Comparison of ENCODE assay signal across 19 cellular contexts in genomic region chr11:23797624-23798419, GRCh38.
A peak's percentile ranks its signal among the peaks of the same experiment; 100 is the strongest.
DNase-seq lines count a peak whose midpoint lies in the region; ATAC-seq and TF ChIP-seq lines count a peak whose summit lies in the region.
"Had no signal": no experiment of that assay in that cellular context is flagged by ENCODE, and none has a peak within 500 bp of the region (broad histone marks: within the 10 kb centered on the region; RNA-seq: fewer than 3 reads in every experiment).

No MANE protein-coding gene starts in this region.

- TF ChIP-seq POLR2A in transverse colon (IDR thresholded peaks at IDR 0.05), result no peak

- no peak overlapping the region for H3K23ac ChIP-seq in trophoblast cell (ENCODE audit: low read length)

- H3K79me2 ChIP-seq in mammary epithelial cell (ENCODE audit: insufficient read depth, low read length) (no peaks in the 10 kb centered on the region), trophoblast cell (ENCODE audit: control insufficient read depth, insufficient read depth, low read length, poor library complexity) (no peaks in the 10 kb centered on the region)

- H4K91ac ChIP-seq in trophoblast cell (ENCODE audit: low read depth, low read length), result no peak overlapping the region

- H3K4ac ChIP-seq in trophoblast cell (ENCODE audit: low read depth, low read length), result no peak overlapping the region

- 35 to 37% methylated on average over 3 of the region's 3 CpGs for WGBS in transverse colon (ENCODE audit: low coverage in 1 of 2), 2 donors
- WGBS in mammary epithelial cell (ENCODE audit: low coverage, missing lambda C conversion rate), result 2% methylated on average over 3 of the region's 3 CpGs
- no CpG with 5 or more reads among the region's 3 CpGs for WGBS in trophoblast cell (ENCODE audit: extremely low coverage, insufficient coverage, insufficient read length)

- no peak for TF ChIP-seq CTCF in VCaP (conservative IDR thresholded peaks at IDR 0.05)
- TF ChIP-seq CTCF in transverse colon (IDR thresholded peaks at IDR 0.05), result no peak
- no peak for TF ChIP-seq CTCF in mammary epithelial cell (conservative IDR thresholded peaks at IDR 0.05 in 1 of 2, IDR thresholded peaks at IDR 0.05 in 1 of 2; ENCODE audit: extremely low read depth in 1 of 2, insufficient read depth in 1 of 2, low read depth in 1 of 2, low read length in 2 of 2)
- TF ChIP-seq CTCF in progenitor cell of endocrine pancreas (IDR thresholded peaks at IDR 0.05; ENCODE audit: unreplicated experiment), result no peak

- H3K9ac ChIP-seq in mammary epithelial cell (ENCODE audit: insufficient read depth, low read length), result no peak overlapping the region
- no peak overlapping the region for H3K9ac ChIP-seq in trophoblast cell (ENCODE audit: low read length)
- H3K9ac ChIP-seq: BLaER1 had no signal

- in situ Hi-C loops in transverse colon (cut with MboI; ENCODE audit: low pct_ligation_motif_present in 1 of 4, low pct_unique_long_range_greater_than_20kb in 1 of 4, low sequenced_read_pairs in 3 of 4) (no loop called here), mammary epithelial cell (cut with MboI; ENCODE audit: low sequenced_read_pairs in 2 of 2) (no loop called here)

- H3K14ac ChIP-seq in trophoblast cell (ENCODE audit: low read length), result no peak overlapping the region

- no peak overlapping the region for H4K8ac ChIP-seq in trophoblast cell (ENCODE audit: low read depth, low read length)

- H3K4me1 ChIP-seq in transverse colon (peaks cover 0 to 21% (median 7%) of the 10 kb centered on the region in 4 donors), mammary epithelial cell (ENCODE audit: insufficient read depth, low read length) (no peaks in the 10 kb centered on the region), trophoblast cell (ENCODE audit: control insufficient read depth in 1 of 2, insufficient read depth in 2 of 2, low read length in 2 of 2) (no peaks in the 10 kb centered on the region)
- H3K4me1 ChIP-seq: BLaER1 had no signal

- no peak for TF ChIP-seq EP300 in transverse colon (IDR thresholded peaks at IDR 0.05; ENCODE audit: low read depth)

- no peak overlapping the region for H2BK120ac ChIP-seq in trophoblast cell (ENCODE audit: insufficient read depth, low read length, poor library complexity)

- H3K79me1 ChIP-seq in trophoblast cell (ENCODE audit: low read length), result no peaks in the 10 kb centered on the region

- no peak overlapping the region for H4K12ac ChIP-seq in trophoblast cell (ENCODE audit: low read depth, low read length)

- no peaks in the 10 kb centered on the region for H3K27me3 Mint-ChIP-seq in progenitor cell of endocrine pancreas
- H3K27me3 Mint-ChIP-seq: CD4-positive, alpha-beta T cell; IgD-negative memory B cell had no signal

- no peak overlapping the region for H2BK12ac ChIP-seq in trophoblast cell (ENCODE audit: low read length)

- intact Hi-C loops in transverse colon (cut with DNase I; ENCODE audit: low total_unique reads), result no loop called here
- intact Hi-C loops in mammary epithelial cell (cut with micrococcal nuclease), result no loop called here

- dilution Hi-C loops in mammary epithelial cell (cut with HindIII; ENCODE audit: low sequenced_read_pairs), result no loop called here

- no peak overlapping the region for H2AK5ac ChIP-seq in trophoblast cell (ENCODE audit: low read length)

- H3K9me3 Mint-ChIP-seq in progenitor cell of endocrine pancreas (ENCODE audit: low read depth), result no peaks in the 10 kb centered on the region

- no TSS peak for BruUV-seq in mammary epithelial cell (replicated peaks; lab: Mats Ljungman, UMichigan)

- no peak overlapping the region for H3K4me3 Mint-ChIP-seq in progenitor cell of endocrine pancreas (ENCODE audit: low read depth)
- H3K4me3 Mint-ChIP-seq: CD4-positive, alpha-beta T cell; IgD-negative memory B cell had no signal

- H3K27me3 ChIP-seq in transverse colon (no peaks in the 10 kb centered on the region), mammary epithelial cell (ENCODE audit: insufficient read depth, low read length) (no peaks in the 10 kb centered on the region), trophoblast cell (ENCODE audit: insufficient read depth, low read length) (no peaks in the 10 kb centered on the region)
- H3K27me3 ChIP-seq: BLaER1 had no signal

- H3K9me3 ChIP-seq in transverse colon (no peaks in the 10 kb centered on the region), mammary epithelial cell (replicated peaks; ENCODE audit: insufficient read depth, low read length) (no peaks in the 10 kb centered on the region), trophoblast cell (ENCODE audit: insufficient read depth, low read depth, low read length) (no peaks in the 10 kb centered on the region)
- H3K9me3 ChIP-seq: BLaER1 had no signal

- no peaks in the 10 kb centered on the region for H4K20me1 ChIP-seq in mammary epithelial cell (ENCODE audit: insufficient read depth, low read length)
- H4K20me1 ChIP-seq: BLaER1 had no signal

- H3K4me3 ChIP-seq in transverse colon, result no peak overlapping the region
- no peak overlapping the region for H3K4me3 ChIP-seq in mammary epithelial cell (replicated peaks in 1 of 3; ENCODE audit: insufficient read depth in 1 of 3, low read depth in 2 of 3, low read length in 3 of 3)
- no peak overlapping the region for H3K4me3 ChIP-seq in trophoblast cell (ENCODE audit: low read depth, low read length)
- H3K4me3 ChIP-seq: BLaER1 had no signal

- no peak overlapping the region for H3K27ac Mint-ChIP-seq in progenitor cell of endocrine pancreas
- H3K27ac Mint-ChIP-seq: CD4-positive, alpha-beta T cell; IgD-negative memory B cell had no signal

- CTCF ChIA-PET in mammary epithelial cell (lab: Charles Lee; ENCODE audit: low non-redundant PET), result no interaction called here

- no peaks in the 10 kb centered on the region for H3K4me1 Mint-ChIP-seq in progenitor cell of endocrine pancreas (ENCODE audit: low read depth)
- H3K4me1 Mint-ChIP-seq: IgD-negative memory B cell had no signal

- no peaks in the 10 kb centered on the region for H3K36me3 ChIP-seq in transverse colon
- H3K36me3 ChIP-seq in mammary epithelial cell (ENCODE audit: insufficient read depth, low read length), result no peaks in the 10 kb centered on the region
- H3K36me3 ChIP-seq in trophoblast cell (ENCODE audit: control insufficient read depth in 1 of 2, insufficient read depth in 2 of 2, low read length in 2 of 2), result no peaks in the 10 kb centered on the region
- H3K36me3 ChIP-seq: BLaER1 had no signal

- peak; percentile 42 for ATAC-seq in left lobe of liver

- DNase-seq in NCI-H1417 (lab: John Stamatoyannopoulos, UW), result peak in 2 of 3 experiments; percentile 5 to 37
- no peak for DNase-seq in NCI-H1417 treated with DMSO at 0.1 percent for 48 hours (lab: John Stamatoyannopoulos, UW)
- no peak for DNase-seq in left lobe of liver (ENCODE audit: low spot score)
- DNase-seq in transverse colon, result peak; percentile 23
- no peak for DNase-seq in mammary epithelial cell
- DNase-seq in progenitor cell of endocrine pancreas (ENCODE audit: low spot score, unreplicated experiment), result no peak
- DNase-seq in trophoblast cell, result no peak
- DNase-seq: ACHN; CD4-positive, alpha-beta T cell; DMS153; GDM1; GOT3; HCEC 1CT; NCI-H187; NCI-H524 had no signal

- no peak overlapping the region for H2BK5ac ChIP-seq in trophoblast cell (ENCODE audit: low read depth, low read length, poor library complexity)

- no peaks in the 10 kb centered on the region for H3K36me3 Mint-ChIP-seq in progenitor cell of endocrine pancreas (ENCODE audit: insufficient read depth)
- H3K36me3 Mint-ChIP-seq: IgD-negative memory B cell had no signal

- H3K4me2 ChIP-seq in mammary epithelial cell (ENCODE audit: insufficient read depth, low read depth, low read length) (no peak overlapping the region), trophoblast cell (ENCODE audit: low read length) (no peak overlapping the region)
- H3K4me2 ChIP-seq: BLaER1 had no signal

- no peak overlapping the region for H3K18ac ChIP-seq in trophoblast cell (ENCODE audit: low read length)

- no peak overlapping the region for H2AFZ ChIP-seq in mammary epithelial cell (ENCODE audit: low read depth, low read length)
- no peak overlapping the region for H2AFZ ChIP-seq in trophoblast cell (ENCODE audit: insufficient read depth, low read length, poor library complexity)

- H3K27ac ChIP-seq in VCaP (peak overlapping the region; percentile 41; the same call in 1 of the 2 replicates), transverse colon (peak overlapping the region; percentile 25 to 54 (median 41)), mammary epithelial cell (ENCODE audit: insufficient read depth, low read depth, low read length) (no peak overlapping the region), trophoblast cell (ENCODE audit: low read depth, low read length) (no peak overlapping the region)
- H3K27ac ChIP-seq: 22Rv1, BLaER1 had no signal

Comparison
In these comparisons a context has a peak if more than half of its experiments do, and no peak if none do; other contexts are left out.
1. DNase-seq: peak in NCI-H1417 (2 of 3) and transverse colon (single experiment); none in NCI-H1417 treated with DMSO at 0.1 percent for 48 hours (single experiment), left lobe of liver (single experiment), mammary epithelial cell (single experiment), progenitor cell of endocrine pancreas (single experiment) and trophoblast cell (0 of 2).
2. H3K27ac ChIP-seq: peak in VCaP (single experiment) and transverse colon (4 of 4); none in mammary epithelial cell (single experiment) and trophoblast cell (single experiment).